In the genomic region with DNA sequence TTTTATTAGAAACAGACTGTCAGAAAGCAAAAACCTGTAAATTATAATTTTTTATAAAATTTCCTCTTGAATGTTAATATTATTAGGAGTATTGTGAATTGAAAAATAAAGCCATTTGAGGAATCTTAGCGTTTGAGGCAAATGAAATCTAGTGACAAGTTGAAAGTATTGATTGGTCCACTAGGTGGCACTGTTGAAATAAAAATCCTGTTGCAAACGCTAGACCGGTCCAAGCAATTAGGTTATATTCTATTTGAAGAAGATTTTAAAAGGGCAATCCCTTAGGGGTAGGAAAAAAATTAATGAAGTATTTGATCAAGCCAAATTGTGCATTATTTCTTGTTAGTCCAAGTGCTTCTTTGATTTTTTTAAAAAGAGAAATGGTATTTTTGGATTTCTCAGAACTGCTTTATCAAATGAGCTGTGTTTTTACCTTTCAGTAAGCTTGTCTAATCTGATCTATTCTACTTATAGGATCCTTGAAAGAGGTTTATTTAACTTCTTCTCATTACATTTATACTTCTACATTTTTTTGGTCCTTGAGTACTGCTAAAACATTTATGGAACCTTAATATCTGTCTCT, we compare ENCODE assay signal across 8 cellular contexts. TPM values are rescaled to one million over a fixed set of nuclear protein-coding genes. Genes with fewer than 3 reads are reported as not detected.
DNase-seq lines count a peak whose midpoint lies in the region; ATAC-seq, FAIRE-seq and TF ChIP-seq lines count a peak whose summit lies in the region.

No MANE protein-coding gene starts in this region.

- ATAC-seq in activated naive CD8-positive, alpha-beta T cell treated with anti-CD3 and anti-CD28 coated beads, Interleukin-2, amount 50 U/mL, for 24 hours: peak; percentile 57
- peak; percentile 48 to 83 (median 80) for ATAC-seq in pancreas

- no peak overlapping the region for H3K4me3 Mint-ChIP-seq in activated naive CD8-positive, alpha-beta T cell treated with anti-CD3 and anti-CD28 coated beads, Interleukin-2, amount 50 U/mL, for 24 hours
- no peak overlapping the region for H3K4me3 Mint-ChIP-seq in activated naive CD8-positive, alpha-beta T cell treated with anti-CD3 and anti-CD28 coated beads for 36 hours

- DNase-seq in activated naive CD8-positive, alpha-beta T cell treated with anti-CD3 and anti-CD28 coated beads, Interleukin-2, amount 50 U/mL, for 24 hours: peak; percentile 11
- DNase-seq in activated naive CD8-positive, alpha-beta T cell treated with anti-CD3 and anti-CD28 coated beads for 36 hours: no peak
- peak; percentile 9 for DNase-seq in H7
- peak; percentile 91 for DNase-seq in NCI-H1694 (lab: John Stamatoyannopoulos, UW)
- peak; percentile 75 for DNase-seq in fibroblast of villous mesenchyme (ENCODE audit: low read depth)
- DNase-seq in pancreas: peak in 1 of 6 donors; percentile 15
- no peak for DNase-seq in islet precursor cell

- H3K9me3 ChIP-seq in SU-DHL-6 (ENCODE audit: insufficient read depth, low read length) (no peaks in the 10 kb centered on the region), pancreas (no peaks in the 10 kb centered on the region)

- no peak overlapping the region for H3K27ac Mint-ChIP-seq in activated naive CD8-positive, alpha-beta T cell treated with anti-CD3 and anti-CD28 coated beads, Interleukin-2, amount 50 U/mL, for 24 hours
- H3K27ac Mint-ChIP-seq in activated naive CD8-positive, alpha-beta T cell treated with anti-CD3 and anti-CD28 coated beads for 36 hours: no peak overlapping the region

- TF ChIP-seq CTCF in SU-DHL-6 (IDR thresholded peaks at IDR 0.05; ENCODE audit: insufficient read depth, low read length, poor library complexity, severe bottlenecking) (peak; percentile 34), fibroblast of villous mesenchyme (IDR thresholded peaks at IDR 0.05; ENCODE audit: insufficient read depth, low read depth, low read length) (peak; percentile 70), pancreas (IDR thresholded peaks at IDR 0.05) (peak; percentile 29 to 71 (median 56))

- no peaks in the 10 kb centered on the region for H3K4me1 ChIP-seq in pancreas

- H3K36me3 Mint-ChIP-seq in activated naive CD8-positive, alpha-beta T cell treated with anti-CD3 and anti-CD28 coated beads, Interleukin-2, amount 50 U/mL, for 24 hours (ENCODE audit: low read depth): peaks cover 6% of the 10 kb centered on the region
- H3K36me3 Mint-ChIP-seq in activated naive CD8-positive, alpha-beta T cell treated with anti-CD3 and anti-CD28 coated beads for 36 hours: no peaks in the 10 kb centered on the region

- no peaks in the 10 kb centered on the region for H3K27me3 ChIP-seq in H7 (ENCODE audit: control insufficient read depth, insufficient read depth, low read length)
- no peaks in the 10 kb centered on the region for H3K27me3 ChIP-seq in SU-DHL-6 (ENCODE audit: low read length)
- H3K27me3 ChIP-seq in pancreas: no peaks in the 10 kb centered on the region

- H3K79me2 ChIP-seq in SU-DHL-6 (ENCODE audit: insufficient read depth, low read length): no peaks in the 10 kb centered on the region

- no peaks in the 10 kb centered on the region for H3K9me2 ChIP-seq in SU-DHL-6 (replicated peaks; ENCODE audit: insufficient read depth, low read length)

- no peak overlapping the region for H3K4me3 ChIP-seq in H7 (ENCODE audit: insufficient read depth, low read depth, low read length)
- no peak overlapping the region for H3K4me3 ChIP-seq in SU-DHL-6 (ENCODE audit: insufficient read depth, low read length, poor library complexity, severe bottlenecking)
- no peak overlapping the region for H3K4me3 ChIP-seq in fibroblast of villous mesenchyme (ENCODE audit: low read depth, low read length)
- H3K4me3 ChIP-seq in pancreas: no peak overlapping the region

- H3K9me3 Mint-ChIP-seq in activated naive CD8-positive, alpha-beta T cell treated with anti-CD3 and anti-CD28 coated beads, Interleukin-2, amount 50 U/mL, for 24 hours: no peaks in the 10 kb centered on the region
- no peaks in the 10 kb centered on the region for H3K9me3 Mint-ChIP-seq in activated naive CD8-positive, alpha-beta T cell treated with anti-CD3 and anti-CD28 coated beads for 36 hours

- no peak overlapping the region for H3K9ac ChIP-seq in SU-DHL-6 (ENCODE audit: low read length)

- 2% methylated on average over 3 of the region's 3 CpGs for WGBS in pancreas, 2 donors

- no peaks in the 10 kb centered on the region for H3K27me3 Mint-ChIP-seq in activated naive CD8-positive, alpha-beta T cell treated with anti-CD3 and anti-CD28 coated beads, Interleukin-2, amount 50 U/mL, for 24 hours
- no peaks in the 10 kb centered on the region for H3K27me3 Mint-ChIP-seq in activated naive CD8-positive, alpha-beta T cell treated with anti-CD3 and anti-CD28 coated beads for 36 hours

- no peaks in the 10 kb centered on the region for H3K4me1 Mint-ChIP-seq in activated naive CD8-positive, alpha-beta T cell treated with anti-CD3 and anti-CD28 coated beads, Interleukin-2, amount 50 U/mL, for 24 hours
- H3K4me1 Mint-ChIP-seq in activated naive CD8-positive, alpha-beta T cell treated with anti-CD3 and anti-CD28 coated beads for 36 hours: peaks cover 2% of the 10 kb centered on the region

- H3K4me2 ChIP-seq in SU-DHL-6 (ENCODE audit: low read depth, low read length, poor library complexity, severe bottlenecking): no peak overlapping the region

- H3K27ac ChIP-seq in SU-DHL-6 (ENCODE audit: low read depth, low read length) (no peak overlapping the region), pancreas (no peak overlapping the region)

- intact Hi-C loops in pancreas (cut with DNase I): no loop called here

- H3K36me3 ChIP-seq in H7 (replicated peaks; ENCODE audit: control insufficient read depth, insufficient read depth, low read length) (no peaks in the 10 kb centered on the region), SU-DHL-6 (ENCODE audit: low read length) (peaks cover 10% of the 10 kb centered on the region; the same call in 1 of the 2 replicates), pancreas (no peaks in the 10 kb centered on the region)

- 0 out of 2 replicates have a peak, but pooled peaks cover 8% of the 10 kb centered on the region for H4K20me1 ChIP-seq in SU-DHL-6 (ENCODE audit: low read depth, low read length)

- peak; percentile 98 for FAIRE-seq in pancreas (lab: Jason Lieb, UNC)

- H2AFZ ChIP-seq in SU-DHL-6 (ENCODE audit: low read depth, low read length, severe bottlenecking): no peak overlapping the region

- peaks cover 18% of the 10 kb centered on the region; the same call in 1 of the 2 replicates for H3F3A ChIP-seq in SU-DHL-6 (ENCODE audit: insufficient read depth)

RNA-seq across cellular contexts. Expression of gene ATG4C, which starts 57.7 kb away (rescaled TPM):
- 10 to 100 TPM; 17.7 to 18.2 TPM for total RNA-seq in activated naive CD8-positive, alpha-beta T cell treated with anti-CD3 and anti-CD28 coated beads for 36 hours
- total RNA-seq in H7 (2014; rRNA removed; shearing (Covaris generic)): 19.0 and 29.8 TPM in 2 replicates
- total RNA-seq in fibroblast of villous mesenchyme (4.5 and 9.5 TPM in 2 replicates), pancreas (10 to 100 TPM in 1 of 6 donors, 1 to 10 TPM in 5; 4.8 to 10.2 (median 6.6) TPM)
- 1 to 10 TPM; 2.3 to 3.9 TPM for polyA plus RNA-seq in pancreas

Comparison
In these comparisons a context has a peak if more than half of its experiments do, and no peak if none do; other contexts are left out.
1. DNase-seq: peak in activated naive CD8-positive, alpha-beta T cell treated with anti-CD3 and anti-CD28 coated beads, Interleukin-2, amount 50 U/mL, for 24 hours (single experiment), H7 (single experiment), NCI-H1694 (single experiment) and fibroblast of villous mesenchyme (single experiment); none in activated naive CD8-positive, alpha-beta T cell treated with anti-CD3 and anti-CD28 coated beads for 36 hours (single experiment) and islet precursor cell (single experiment).
2. Peak in every context shown above with its lines, with median percentiles within 50 percentile points of each other: CTCF ChIP-seq.